ENCODE assay signal across 9 cellular contexts in genomic region chr19:51784922-51785690, GRCh38. TPM values are rescaled to one million over a fixed set of nuclear protein-coding genes. Genes with fewer than 3 reads are reported as not detected.
DNase-seq lines count a peak whose midpoint lies in the region; ATAC-seq and TF ChIP-seq lines count a peak whose summit lies in the region.
"Had no signal": no experiment of that assay in that cellular context is flagged by ENCODE, and none has a peak within 500 bp of the region (broad histone marks: within the 10 kb centered on the region; RNA-seq: fewer than 3 reads in every experiment).

No MANE protein-coding gene starts in this region.

- H3K4ac ChIP-seq in mesendoderm (ENCODE audit: low read depth, low read length): no peak overlapping the region

- peak; percentile 65 to 94 for ATAC-seq in upper lobe of left lung (ENCODE audit: low FRiP score in 2 of 2)
- ATAC-seq: CD8-positive, alpha-beta T cell had no signal

- peak overlapping the region; percentile 15 for H3K18ac ChIP-seq in mesendoderm (ENCODE audit: low read length)

- DNase-seq in activated effector memory CD4-positive, alpha-beta T cell treated with anti-CD3 and anti-CD28 coated beads, Interleukin-2, amount 50 U/mL, for 16 hours: peak; percentile 76
- DNase-seq in activated effector memory CD4-positive, alpha-beta T cell treated with Interleukin-2 at 50 U/mL for 16 hours: no peak
- peak; percentile 69 for DNase-seq in activated naive CD4-positive, alpha-beta T cell treated with anti-CD3 and anti-CD28 coated beads, Interleukin-2, amount 50 U/mL, for 16 hours
- no peak for DNase-seq in mesendoderm
- peak in 1 of 2 donors; percentile 60 for DNase-seq in upper lobe of left lung
- no peak for DNase-seq in NCI-H748 (lab: John Stamatoyannopoulos, UW; ENCODE audit: unreplicated experiment)
- DNase-seq in amniotic stem cell (lab: John Stamatoyannopoulos, UW): no peak
- no peak for DNase-seq in HCEC 1CT

- H3K27me3 ChIP-seq in mesendoderm (ENCODE audit: insufficient read depth, low read length, poor library complexity) (no peaks in the 10 kb centered on the region), upper lobe of left lung (no peaks in the 10 kb centered on the region)

- H3K27ac ChIP-seq in mesendoderm (ENCODE audit: low read depth, low read length): no peak overlapping the region
- H3K27ac ChIP-seq in upper lobe of left lung: peak overlapping the region; percentile 22 to 75 (median 40)

- no peak overlapping the region for H3K9ac ChIP-seq in mesendoderm (ENCODE audit: low read length)

- no peak overlapping the region for H2BK5ac ChIP-seq in mesendoderm (ENCODE audit: low read length)

- no peak overlapping the region for H3K23ac ChIP-seq in mesendoderm (ENCODE audit: low read length)

- no peaks in the 10 kb centered on the region for H3K79me2 ChIP-seq in mesendoderm (ENCODE audit: control insufficient read depth, insufficient read depth, low read length)

- no peak overlapping the region for H2BK15ac ChIP-seq in mesendoderm (replicated peaks; ENCODE audit: low read depth)

- TF ChIP-seq EP300 in upper lobe of left lung (IDR thresholded peaks at IDR 0.05): no peak

- H4K5ac ChIP-seq in mesendoderm (ENCODE audit: low read length): no peak overlapping the region

- TF ChIP-seq POLR2A in upper lobe of left lung (IDR thresholded peaks at IDR 0.05): peak in 1 of 4 donors; percentile 62

- H2AK5ac ChIP-seq in mesendoderm (ENCODE audit: low read length): no peak overlapping the region

- H3K4me1 ChIP-seq in mesendoderm (ENCODE audit: control insufficient read depth, low read depth, low read length) (no peaks in the 10 kb centered on the region), upper lobe of left lung (peaks cover 0 to 12% (median 2%) of the 10 kb centered on the region in 4 donors)

- H3K9me3 ChIP-seq in upper lobe of left lung: no peaks in the 10 kb centered on the region

- no CpG with 5 or more reads among the region's 6 CpGs for WGBS in mesendoderm (ENCODE audit: extremely low coverage, insufficient coverage, low lambda C conversion rate)
- 62 to 75% methylated on average over 6 of the region's 6 CpGs for WGBS in upper lobe of left lung, 2 donors

- TF ChIP-seq CTCF in upper lobe of left lung (IDR thresholded peaks at IDR 0.05): no peak

- no peak overlapping the region for H3K4me3 ChIP-seq in mesendoderm (ENCODE audit: low read length)
- no peak overlapping the region for H3K4me3 ChIP-seq in upper lobe of left lung

- no peak overlapping the region for H2BK120ac ChIP-seq in mesendoderm (ENCODE audit: low read depth, low read length)

- no peaks in the 10 kb centered on the region for H3K79me1 ChIP-seq in mesendoderm (ENCODE audit: low read length)

- no peak overlapping the region for H4K8ac ChIP-seq in mesendoderm (ENCODE audit: low read depth, low read length)

- H3K56ac ChIP-seq in mesendoderm (ENCODE audit: low read length): no peak overlapping the region

- no peak overlapping the region for H3K4me2 ChIP-seq in mesendoderm (ENCODE audit: low read length)

- H3K36me3 ChIP-seq in mesendoderm (ENCODE audit: control insufficient read depth, insufficient read depth, low read length) (no peaks in the 10 kb centered on the region), upper lobe of left lung (no peaks in the 10 kb centered on the region)

RNA-seq across cellular contexts. Expression of gene FPR3, which starts 9.9 kb away (rescaled TPM):
- polyA plus RNA-seq in mesendoderm (2013, experiment 1 of 2): 0.01 TPM
- polyA plus RNA-seq in mesendoderm (2013, experiment 2 of 2): not detected
- total RNA-seq in upper lobe of left lung: 10 to 100 TPM in 5 of 6 donors, 1 to 10 TPM in 1; 8.8 to 50.9 (median 20.1) TPM
- total RNA-seq: CD8-positive, alpha-beta T cell had no signal

RNA-seq across cellular contexts. Expression of gene FPR2, which starts 24.1 kb away (rescaled TPM):
- 0.14 TPM for polyA plus RNA-seq in mesendoderm (2013, experiment 1 of 2)
- 0.13 TPM for polyA plus RNA-seq in mesendoderm (2013, experiment 2 of 2)
- 10 to 100 TPM in 3 of 6 donors, 1 to 10 TPM in 3; 4.2 to 52.4 (median 20.5) TPM for total RNA-seq in upper lobe of left lung
- total RNA-seq: CD8-positive, alpha-beta T cell had no signal

RNA-seq across cellular contexts. Expression of gene FPR1, which starts 33.4 kb away (rescaled TPM):
- not detected for polyA plus RNA-seq in mesendoderm (2013, experiment 1 of 2)
- 0.01 TPM for polyA plus RNA-seq in mesendoderm (2013, experiment 2 of 2)
- total RNA-seq in upper lobe of left lung: 100 to 1,000 TPM in 1 of 6 donors, 10 to 100 TPM in 5; 17.0 to 105 (median 39.8) TPM
- total RNA-seq: CD8-positive, alpha-beta T cell had no signal

Comparison
In these comparisons a context has a peak if more than half of its experiments do, and no peak if none do; other contexts are left out.
1. DNase-seq: peak in activated effector memory CD4-positive, alpha-beta T cell treated with anti-CD3 and anti-CD28 coated beads, Interleukin-2, amount 50 U/mL, for 16 hours (single experiment) and activated naive CD4-positive, alpha-beta T cell treated with anti-CD3 and anti-CD28 coated beads, Interleukin-2, amount 50 U/mL, for 16 hours (single experiment); none in activated effector memory CD4-positive, alpha-beta T cell treated with Interleukin-2 at 50 U/mL for 16 hours (single experiment), mesendoderm (single experiment), NCI-H748 (single experiment), amniotic stem cell (single experiment) and HCEC 1CT (single experiment).